Comparison of ENCODE assay signal across 22 cellular contexts in the genomic region with DNA sequence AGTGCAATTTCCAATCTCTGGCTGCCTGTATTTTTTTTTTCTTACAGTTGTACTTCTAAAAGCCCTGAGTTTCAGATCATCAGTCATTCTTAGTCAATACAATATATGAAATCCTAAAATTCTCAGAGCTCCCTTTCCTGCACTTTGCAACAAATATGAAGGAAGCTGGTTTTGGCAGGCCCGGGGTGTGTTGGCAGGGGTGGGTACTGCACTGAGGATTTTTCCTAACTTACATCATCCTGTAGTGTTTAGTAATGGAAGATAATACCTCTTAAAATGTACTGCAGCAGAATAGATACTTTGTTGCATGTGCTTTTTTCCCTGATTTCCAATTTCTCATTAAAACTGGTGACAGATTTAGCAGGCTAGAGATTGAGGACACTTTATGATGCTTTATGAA.
"Had no signal": no experiment of that assay in that cellular context is flagged by ENCODE, and none has a peak within 500 bp of the region (broad histone marks: within the 10 kb centered on the region; RNA-seq: fewer than 3 reads in every experiment).

No MANE protein-coding gene starts in this region.

- H3K9ac ChIP-seq: parathyroid adenoma had no signal

- H3K4me3 Mint-ChIP-seq: immature natural killer cell, memory B cell, naive B cell, nephron had no signal

- H3K27ac Mint-ChIP-seq: immature natural killer cell, memory B cell, nephron had no signal

- H3K9me3 ChIP-seq: colonic mucosa, lower lobe of right lung, prostate gland, right lobe of liver had no signal

- H3K79me2 ChIP-seq: parathyroid adenoma had no signal

- H3K4me3 ChIP-seq: colonic mucosa, esophagus squamous epithelium, left ventricle myocardium inferior, lower lobe of right lung, prostate gland, right lobe of liver, spleen, stomach had no signal

- H3K4me1 ChIP-seq: colonic mucosa, esophagus squamous epithelium, foreskin keratinocyte, left ventricle myocardium inferior, lower lobe of right lung, parathyroid adenoma, prostate gland, right lobe of liver, spleen, stomach had no signal

- H3K27me3 Mint-ChIP-seq: memory B cell, naive B cell had no signal

- H3K27ac ChIP-seq: colonic mucosa, esophagus squamous epithelium, foreskin keratinocyte, left ventricle myocardium inferior, lower lobe of right lung, parathyroid adenoma, prostate gland, right lobe of liver, spleen, stomach had no signal

- H3K4me1 Mint-ChIP-seq: immature natural killer cell, memory B cell, naive B cell, nephron had no signal

- H3K27me3 ChIP-seq: colonic mucosa, esophagus squamous epithelium, foreskin keratinocyte, right lobe of liver, spleen, stomach had no signal

- DNase-seq: colonic mucosa; dermis blood vessel endothelial cell; esophagus squamous epithelium; immature natural killer cell; left ventricle myocardium inferior; lower lobe of right lung; midbrain; naive B cell; occipital lobe; right lobe of liver; spleen; stimulated activated CD4-positive, alpha-beta T cell treated with anti-CD3 and anti-CD28 coated beads, Interleukin-2, amount 100 ng/mL, for 24 hours; stimulated activated CD4-positive, alpha-beta T cell treated with anti-CD3 and anti-CD28 coated beads, Interleukin-4, amount 100 ng/mL, for 4 hours; stimulated activated naive CD4-positive, alpha-beta T cell; stomach; substantia nigra; trophoblast cell had no signal

- H3K36me3 Mint-ChIP-seq: immature natural killer cell, memory B cell, naive B cell had no signal

- H2AFZ ChIP-seq: parathyroid adenoma had no signal

- H3K36me3 ChIP-seq: colonic mucosa, esophagus squamous epithelium, left ventricle myocardium inferior, lower lobe of right lung, prostate gland, right lobe of liver, spleen, stomach had no signal

- ATAC-seq: foreskin keratinocyte, lower lobe of right lung, right lobe of liver had no signal
